Comparison of ENCODE assay signal across 8 cellular contexts in the genomic region with DNA sequence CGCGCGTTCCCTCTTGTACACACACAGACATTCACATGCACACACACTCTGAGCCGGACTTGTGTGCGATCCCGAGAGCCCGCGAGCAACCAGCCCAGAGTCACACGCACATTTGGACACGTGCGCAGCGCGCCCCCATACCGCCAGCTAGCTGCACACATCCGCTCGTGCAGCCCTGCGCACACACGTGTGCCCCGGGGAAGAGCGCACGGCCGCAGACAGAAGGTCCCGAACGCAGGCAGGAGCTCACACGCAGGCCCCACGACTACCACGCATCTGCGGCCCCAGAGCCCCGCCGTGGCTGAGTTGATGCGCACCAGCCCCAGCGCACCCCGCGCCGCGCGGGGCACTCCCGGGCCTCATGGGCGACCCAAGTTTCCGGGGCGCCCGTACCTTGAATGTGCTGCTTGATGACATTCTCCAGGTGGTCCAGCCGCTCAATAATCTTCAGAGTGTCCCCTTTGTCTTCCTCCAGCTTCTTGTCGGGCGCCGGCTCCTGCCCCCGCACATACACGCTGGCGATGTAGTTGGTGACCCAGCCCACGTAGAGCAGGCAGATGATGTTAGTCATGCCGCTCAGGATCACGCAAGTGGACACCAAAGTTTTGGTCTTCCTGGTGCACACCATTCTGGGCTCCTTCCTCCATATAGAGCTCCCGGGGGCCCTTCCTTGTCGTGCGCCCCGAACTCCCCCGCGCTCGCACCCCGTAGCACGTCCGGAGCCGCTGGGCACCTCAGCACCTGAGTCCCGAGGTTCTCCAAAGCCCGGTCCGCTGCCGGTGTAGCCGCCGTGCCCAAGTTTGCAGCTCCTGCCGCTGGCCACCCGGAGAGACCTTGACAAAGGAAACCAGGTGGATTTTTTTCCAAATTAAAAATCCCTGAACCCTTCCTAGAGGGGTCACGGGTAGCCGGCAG. TPM values are rescaled to one million over a fixed set of nuclear protein-coding genes. Genes with fewer than 3 reads are reported as not detected.
DNase-seq lines count a peak whose midpoint lies in the region; ATAC-seq and TF ChIP-seq lines count a peak whose summit lies in the region.

No MANE protein-coding gene starts in this region.

- peak; percentile 63 for DNase-seq in D341Med (ENCODE audit: low spot score)
- DNase-seq in KG1 (lab: John Stamatoyannopoulos, UW), result peak; percentile 74
- peak; percentile 44 to 58 for DNase-seq in activated T-cell treated with anti-CD3 and anti-CD28 coated beads, Interleukin-2, amount 50 U/mL, for 48 hours
- peak; percentile 38 for DNase-seq in glutamatergic neuron
- DNase-seq in T-helper 9 cell, result no peak
- DNase-seq in SHP77 treated with DMSO at 0.1 percent for 48 hours (lab: John Stamatoyannopoulos, UW), result no peak

- peaks cover 11% of the 10 kb centered on the region for H3K27me3 Mint-ChIP-seq in glutamatergic neuron (ENCODE audit: unreplicated experiment)

- no peaks in the 10 kb centered on the region for H3K27me3 ChIP-seq in parathyroid adenoma (ENCODE audit: control insufficient read depth, insufficient read depth, low read length)

- H3K36me3 ChIP-seq in parathyroid adenoma (ENCODE audit: control insufficient read depth, insufficient read depth, low read length), result no peaks in the 10 kb centered on the region

- H3K9me3 ChIP-seq in parathyroid adenoma (ENCODE audit: control insufficient read depth, low read length), result no peaks in the 10 kb centered on the region

- no peak for TF ChIP-seq CTCF in glutamatergic neuron (IDR thresholded peaks at IDR 0.05; ENCODE audit: partially characterized antibody, unreplicated experiment)
- TF ChIP-seq CTCF in parathyroid adenoma (IDR thresholded peaks at IDR 0.05), result no peak

- peak; percentile 2 for ATAC-seq in GM19324 (IDR thresholded peaks at IDR 0.05; ENCODE audit: low FRiP score, unreplicated experiment)

- no peak overlapping the region for H3K9ac ChIP-seq in parathyroid adenoma

- H2AFZ ChIP-seq in parathyroid adenoma, result peak overlapping the region; percentile 42

- no peaks in the 10 kb centered on the region for H3K79me2 ChIP-seq in parathyroid adenoma

- peak overlapping the region; percentile 74 for H3K4me2 ChIP-seq in parathyroid adenoma (ENCODE audit: low read length)

- no peaks in the 10 kb centered on the region for H3K36me3 Mint-ChIP-seq in glutamatergic neuron (ENCODE audit: unreplicated experiment)

- peak overlapping the region; percentile 88 for H3K27ac Mint-ChIP-seq in glutamatergic neuron (ENCODE audit: unreplicated experiment)

- H3K4me1 Mint-ChIP-seq in glutamatergic neuron (ENCODE audit: low read depth, unreplicated experiment), result peaks cover 23% of the 10 kb centered on the region

- peaks cover 13% of the 10 kb centered on the region for H3K9me3 Mint-ChIP-seq in glutamatergic neuron (ENCODE audit: unreplicated experiment)

- H3K27ac ChIP-seq in parathyroid adenoma, result peak overlapping the region; percentile 68

- H3K4me3 Mint-ChIP-seq in glutamatergic neuron (ENCODE audit: unreplicated experiment), result peak overlapping the region; percentile 95

- no peaks in the 10 kb centered on the region for H3K4me1 ChIP-seq in parathyroid adenoma

- H3K4me3 ChIP-seq in parathyroid adenoma (ENCODE audit: low read depth, low read length), result peak overlapping the region; percentile 65

RNA-seq across cellular contexts. Expression of gene GALNT18, which starts 0.6 kb away (rescaled TPM):
- total RNA-seq in glutamatergic neuron (ENCODE audit: unreplicated experiment), result 76.9 TPM

Comparison
In these comparisons a context has a peak if more than half of its experiments do, and no peak if none do; other contexts are left out.
1. DNase-seq: peak in D341Med (single experiment), KG1 (single experiment), activated T-cell treated with anti-CD3 and anti-CD28 coated beads, Interleukin-2, amount 50 U/mL, for 48 hours (2 of 2) and glutamatergic neuron (single experiment); none in T-helper 9 cell (single experiment) and SHP77 treated with DMSO at 0.1 percent for 48 hours (single experiment).